Comparison of ENCODE assay signal across 9 cellular contexts in genomic region chr16:22805326-22805725, GRCh38. TPM values are rescaled to one million over a fixed set of nuclear protein-coding genes. Genes with fewer than 3 reads are reported as not detected.
"Had no signal": no experiment of that assay in that cellular context is flagged by ENCODE, and none has a peak within 500 bp of the region (broad histone marks: within the 10 kb centered on the region; RNA-seq: fewer than 3 reads in every experiment).

No MANE protein-coding gene starts in this region.

- H3K27ac ChIP-seq: HL-60, KMS-11 had no signal

- H3K36me3 Mint-ChIP-seq: IgD-negative memory B cell had no signal

- H3K9ac ChIP-seq: KMS-11 had no signal

- H3K4me3 Mint-ChIP-seq: IgD-negative memory B cell had no signal

- H3K4me2 ChIP-seq: KMS-11 had no signal

- FAIRE-seq: HTR-8/SVneo had no signal

- H3K9me3 Mint-ChIP-seq: IgD-negative memory B cell had no signal

- DNase-seq: IMR-90, KBM-7, KG1 had no signal

- H3K27ac Mint-ChIP-seq: IgD-negative memory B cell had no signal

RNA-seq across cellular contexts. Expression of gene HS3ST2, which starts 8.6 kb away (rescaled TPM):
- total RNA-seq: HT-29, HT1080, IMR-90 had no signal
- polyA plus RNA-seq: IgD-negative memory B cell, IMR-90 had no signal
